In genomic region chr16:5056347-5056746, GRCh38 we compare ENCODE assay signal across 8 cellular contexts. TPM values are rescaled to one million over a fixed set of nuclear protein-coding genes. Genes with fewer than 3 reads are reported as not detected.
A peak's percentile ranks its signal among the peaks of the same experiment; 100 is the strongest.
DNase-seq lines count a peak whose midpoint lies in the region; ATAC-seq, FAIRE-seq and TF ChIP-seq lines count a peak whose summit lies in the region.
"Had no signal": no experiment of that assay in that cellular context is flagged by ENCODE, and none has a peak within 500 bp of the region (broad histone marks: within the 10 kb centered on the region; RNA-seq: fewer than 3 reads in every experiment).

No MANE protein-coding gene starts in this region.

- no peaks in the 10 kb centered on the region for H3K4me1 ChIP-seq in hepatocyte (ENCODE audit: insufficient read depth)

- no peak overlapping the region for H3K27ac ChIP-seq in hepatocyte

- ATAC-seq in HG03571 (IDR thresholded peaks at IDR 0.05; ENCODE audit: unreplicated experiment): no peak

- H3K36me3 ChIP-seq in hepatocyte (replicated peaks; ENCODE audit: insufficient read depth, low read depth): no peaks in the 10 kb centered on the region

- TF ChIP-seq CTCF in GM13976 (IDR thresholded peaks at IDR 0.05; ENCODE audit: borderline replicate concordance, control extremely low read depth, extremely low read depth, insufficient read depth, missing control alignments): peak; percentile 50
- peak; percentile 53 for TF ChIP-seq CTCF in LNCAP (IDR thresholded peaks at IDR 0.05)
- peak; percentile 37 for TF ChIP-seq CTCF in hepatocyte (IDR thresholded peaks at IDR 0.05; ENCODE audit: poor library complexity)

- DNase-seq in GM13976 (ENCODE audit: low spot score) (peak; percentile 78), hepatocyte (ENCODE audit: low spot score) (peak; percentile 46), frontal cortex (ENCODE audit: low spot score in 2 of 2) (no peak)
- peak; percentile 52 for DNase-seq in activated CD8-positive, alpha-beta memory T cell treated with anti-CD3 and anti-CD28 coated beads, Interleukin-2, amount 50 U/mL, for 4 hours
- DNase-seq in stimulated activated naive CD4-positive, alpha-beta T cell (lab: John Stamatoyannopoulos, UW): peak in 4 of 6 experiments; percentile 2 to 21 (median 12)

- in situ Hi-C loops in GM13976 (cut with MboI; ENCODE audit: low sequenced_read_pairs, unreplicated experiment): no loop called here

- H3K9me2 ChIP-seq in hepatocyte (replicated peaks; ENCODE audit: insufficient read depth): no peaks in the 10 kb centered on the region

- no peaks in the 10 kb centered on the region for H3K27me3 ChIP-seq in hepatocyte

- H2AFZ ChIP-seq in hepatocyte: no peak overlapping the region

- H3K79me2 ChIP-seq in hepatocyte: no peaks in the 10 kb centered on the region

- no peak overlapping the region for H3K4me3 ChIP-seq in hepatocyte

- 29% methylated on average over 11 of the region's 11 CpGs for WGBS in hepatocyte (ENCODE audit: low lambda C conversion rate, missing lambda C conversion rate)

- H4K20me1 ChIP-seq in hepatocyte (ENCODE audit: insufficient read depth, poor library complexity, severe bottlenecking): no peaks in the 10 kb centered on the region

- H3K9me3 ChIP-seq in hepatocyte (ENCODE audit: low read depth): no peaks in the 10 kb centered on the region

- FAIRE-seq in frontal cortex (lab: Jason Lieb, UNC): no peak

- H3K4me2 ChIP-seq in hepatocyte: no peak overlapping the region

RNA-seq across cellular contexts. Expression of gene C16orf89, which starts 9.4 kb away (rescaled TPM):
- total RNA-seq in hepatocyte (1.1 and 4.5 TPM in 2 replicates), frontal cortex (3.3 TPM)
- polyA plus RNA-seq in hepatocyte: 2.0 and 3.8 TPM in 2 replicates
- total RNA-seq: pulmonary artery endothelial cell had no signal

RNA-seq across cellular contexts. Expression of gene ALG1, which starts 15.3 kb away (rescaled TPM):
- 37.9 and 63.6 TPM in 2 replicates for total RNA-seq in hepatocyte
- 45.5 and 51.9 TPM in 2 replicates for polyA plus RNA-seq in hepatocyte
- 11.4 TPM for total RNA-seq in frontal cortex

RNA-seq across cellular contexts. Expression of gene NAGPA, which starts 22.6 kb away (rescaled TPM):
- total RNA-seq in hepatocyte: 30.5 and 32.2 TPM in 2 replicates
- 33.7 and 35.7 TPM in 2 replicates for polyA plus RNA-seq in hepatocyte
- 14.7 TPM for total RNA-seq in frontal cortex

RNA-seq across cellular contexts. Expression of gene EEF2KMT, which starts 41.2 kb away (rescaled TPM):
- 5.8 and 16.5 TPM in 2 replicates for total RNA-seq in hepatocyte
- 16.1 and 16.7 TPM in 2 replicates for polyA plus RNA-seq in hepatocyte
- 4.1 TPM for total RNA-seq in frontal cortex

Comparison
In these comparisons a context has a peak if more than half of its experiments do, and no peak if none do; other contexts are left out.
1. DNase-seq: peak in GM13976 (single experiment), activated CD8-positive, alpha-beta memory T cell treated with anti-CD3 and anti-CD28 coated beads, Interleukin-2, amount 50 U/mL, for 4 hours (single experiment), hepatocyte (single experiment) and stimulated activated naive CD4-positive, alpha-beta T cell (4 of 6); none in frontal cortex (0 of 2).
2. Peak in every context shown above with its lines, with median percentiles within 50 percentile points of each other: CTCF ChIP-seq.